Comparison of ENCODE assay signal across 18 cellular contexts in genomic region chr12:123598522-123598921, GRCh38. TPM values are rescaled to one million over a fixed set of nuclear protein-coding genes. Genes with fewer than 3 reads are reported as not detected.
A peak's percentile ranks its signal among the peaks of the same experiment; 100 is the strongest.
DNase-seq lines count a peak whose midpoint lies in the region; ATAC-seq, FAIRE-seq and TF ChIP-seq lines count a peak whose summit lies in the region.
"Had no signal": no experiment of that assay in that cellular context is flagged by ENCODE, and none has a peak within 500 bp of the region (broad histone marks: within the 10 kb centered on the region; RNA-seq: fewer than 3 reads in every experiment).

No MANE protein-coding gene starts in this region.

- POLR2A ChIA-PET in RWPE1 (lab: Yijun Ruan, JAX; ENCODE audit: low non-redundant PET): no interaction called here
- POLR2A ChIA-PET in naive thymus-derived CD8-positive, alpha-beta T cell (lab: Charles Lee): interaction anchor here (0.6 kb wide), 1 partner anchor 626 kb away, joined by 4 read pairs; no protein-coding TSS in a partner anchor

- CTCF ChIA-PET in RWPE1 (lab: Yijun Ruan, JAX): interaction anchor here (0.6 kb wide), 1 partner anchor 272 kb away, joined by 3 read pairs; no protein-coding TSS in a partner anchor

- H3K9me3 ChIP-seq in small intestine (ENCODE audit: control insufficient read depth, low read depth): no peaks in the 10 kb centered on the region
- H3K9me3 ChIP-seq: BLaER1 treated with 17β-estradiol and CSF1 and Interleukin-3, amounts not matched to agents 10 nM and 100 nM had no signal

- DNase-seq in activated CD4-positive, alpha-beta T cell treated with anti-CD3 and anti-CD28 coated beads, Interleukin-2, amount 10 ng/mL, durations not matched to agents 24 days and 14 days: no peak
- DNase-seq in activated CD4-positive, alpha-beta T cell treated with anti-CD3 and anti-CD28 coated beads for 1 hour: no peak
- peak; percentile 44 for DNase-seq in GM12865 (ENCODE audit: low read depth)
- no peak for DNase-seq in RWPE1 (ENCODE audit: low spot score)
- no peak for DNase-seq in memory B cell (ENCODE audit: low spot score in 2 of 2)
- no peak for DNase-seq in naive thymus-derived CD8-positive, alpha-beta T cell
- no peak for DNase-seq in CD1c-positive myeloid dendritic cell (ENCODE audit: extremely low spot score)
- DNase-seq in small intestine: no peak
- DNase-seq: 8988T, HCEC 1CT, NCI-H1048, NCI-H146, NCI-H2081 treated with DMSO at 0.1 percent for 48 hours, NCI-H2227 treated with DMSO at 0.1 percent for 48 hours, NCI-H524 treated with DMSO at 0.1 percent for 48 hours had no signal

- H3K4me3 ChIP-seq in GM12865 (ENCODE audit: low read depth, low read length) (no peak overlapping the region), small intestine (ENCODE audit: low read depth in 1 of 2, low read length in 2 of 2) (no peak overlapping the region)
- H3K4me3 ChIP-seq: BLaER1 treated with 17β-estradiol and CSF1 and Interleukin-3, amounts not matched to agents 10 nM and 100 nM had no signal

- no peak for FAIRE-seq in small intestine (lab: Jason Lieb, UNC)
- FAIRE-seq: GM18507 had no signal

- H3K36me3 Mint-ChIP-seq in activated CD4-positive, alpha-beta T cell treated with anti-CD3 and anti-CD28 coated beads, Interleukin-2, amount 10 ng/mL, durations not matched to agents 24 days and 14 days (ENCODE audit: low read depth): peaks cover 47% of the 10 kb centered on the region
- peaks cover 10% of the 10 kb centered on the region for H3K36me3 Mint-ChIP-seq in memory B cell
- H3K36me3 Mint-ChIP-seq in naive thymus-derived CD8-positive, alpha-beta T cell: peaks cover 0 to 38% (median 0%) of the 10 kb centered on the region in 3 donors

- WGBS in small intestine, 3 donors: 70 to 75% (median 73%) methylated on average over 3 of the region's 3 CpGs

- H3K27ac ChIP-seq in RWPE1 (peak overlapping the region; percentile 20; the same call in 1 of the 2 replicates), small intestine (ENCODE audit: low read depth in 1 of 2, low read length in 1 of 2) (no peak overlapping the region)
- H3K27ac ChIP-seq: BLaER1 treated with 17β-estradiol and CSF1 and Interleukin-3, amounts not matched to agents 10 nM and 100 nM had no signal

- H3K4me1 Mint-ChIP-seq in activated CD4-positive, alpha-beta T cell treated with anti-CD3 and anti-CD28 coated beads, Interleukin-2, amount 10 ng/mL, durations not matched to agents 24 days and 14 days: peaks cover 18% of the 10 kb centered on the region
- peaks cover 14% of the 10 kb centered on the region for H3K4me1 Mint-ChIP-seq in memory B cell
- H3K4me1 Mint-ChIP-seq in naive thymus-derived CD8-positive, alpha-beta T cell: peaks cover 23 to 37% (median 30%) of the 10 kb centered on the region in 4 donors

- no peak for ATAC-seq in memory B cell (ENCODE audit: low read depth)
- ATAC-seq in naive thymus-derived CD8-positive, alpha-beta T cell: no peak
- ATAC-seq: Right ventricle myocardium inferior had no signal

- no peaks in the 10 kb centered on the region for H3K27me3 ChIP-seq in small intestine (ENCODE audit: control insufficient read depth in 2 of 2, insufficient read depth in 2 of 2, low read length in 2 of 2)
- H3K27me3 ChIP-seq: BLaER1 treated with 17β-estradiol and CSF1 and Interleukin-3, amounts not matched to agents 10 nM and 100 nM had no signal

- H3K4me1 ChIP-seq in small intestine (ENCODE audit: control insufficient read depth in 2 of 2, insufficient read depth in 1 of 2, low read depth in 1 of 2, low read length in 1 of 2): peaks cover 0 to 5% of the 10 kb centered on the region in 2 donors

- no peak overlapping the region for H3K4me3 Mint-ChIP-seq in activated CD4-positive, alpha-beta T cell treated with anti-CD3 and anti-CD28 coated beads, Interleukin-2, amount 10 ng/mL, durations not matched to agents 24 days and 14 days
- H3K4me3 Mint-ChIP-seq in memory B cell: no peak overlapping the region
- H3K4me3 Mint-ChIP-seq in naive thymus-derived CD8-positive, alpha-beta T cell: no peak overlapping the region

- H3K27ac Mint-ChIP-seq in activated CD4-positive, alpha-beta T cell treated with anti-CD3 and anti-CD28 coated beads, Interleukin-2, amount 10 ng/mL, durations not matched to agents 24 days and 14 days: peak overlapping the region; percentile 61
- H3K27ac Mint-ChIP-seq in memory B cell: peak overlapping the region; percentile 14
- peak overlapping the region in 2 of 10 donors; percentile 33 to 34 for H3K27ac Mint-ChIP-seq in naive thymus-derived CD8-positive, alpha-beta T cell

- H3K9me3 Mint-ChIP-seq in activated CD4-positive, alpha-beta T cell treated with anti-CD3 and anti-CD28 coated beads, Interleukin-2, amount 10 ng/mL, durations not matched to agents 24 days and 14 days: no peaks in the 10 kb centered on the region
- no peaks in the 10 kb centered on the region for H3K9me3 Mint-ChIP-seq in memory B cell
- H3K9me3 Mint-ChIP-seq in naive thymus-derived CD8-positive, alpha-beta T cell: no peaks in the 10 kb centered on the region

- intact Hi-C loops in activated CD4-positive, alpha-beta T cell treated with anti-CD3 and anti-CD28 coated beads, Interleukin-2, amount 10 ng/mL, durations not matched to agents 24 days and 14 days (cut with micrococcal nuclease): no loop called here

- TF ChIP-seq CTCF in GM12865 (IDR thresholded peaks at IDR 0.05; ENCODE audit: insufficient read depth, low read depth, low read length, missing control alignments): no peak
- no peak for TF ChIP-seq CTCF in RWPE1 (conservative IDR thresholded peaks at IDR 0.05; ENCODE audit: low read depth)

- H3K36me3 ChIP-seq in small intestine (ENCODE audit: control insufficient read depth in 2 of 2, insufficient read depth in 2 of 2, low read length in 2 of 2): peaks cover 3 to 5% of the 10 kb centered on the region in 2 donors

- no peaks in the 10 kb centered on the region for H3K27me3 Mint-ChIP-seq in activated CD4-positive, alpha-beta T cell treated with anti-CD3 and anti-CD28 coated beads, Interleukin-2, amount 10 ng/mL, durations not matched to agents 24 days and 14 days
- H3K27me3 Mint-ChIP-seq in memory B cell: no peaks in the 10 kb centered on the region
- H3K27me3 Mint-ChIP-seq in naive thymus-derived CD8-positive, alpha-beta T cell: no peaks in the 10 kb centered on the region

RNA-seq across cellular contexts. Expression of gene DDX55, which starts 3.4 kb away (rescaled TPM):
- total RNA-seq in activated CD4-positive, alpha-beta T cell treated with anti-CD3 and anti-CD28 coated beads, Interleukin-2, amount 10 ng/mL, durations not matched to agents 24 days and 14 days: 68.2 and 72.0 TPM in 2 replicates
- total RNA-seq in naive thymus-derived CD8-positive, alpha-beta T cell: 10 to 100 TPM; 53.3 to 54.8 TPM
- polyA plus RNA-seq in naive thymus-derived CD8-positive, alpha-beta T cell: 10 to 100 TPM; 15.2 to 24.1 (median 19.1) TPM
- 10 to 100 TPM in 1 of 3 donors, 1 to 10 TPM in 2; 8.3 to 10.9 (median 8.9) TPM for polyA plus RNA-seq in small intestine

RNA-seq across cellular contexts. Expression of gene TMED2, which starts 14.2 kb away (rescaled TPM):
- 174 and 179 TPM in 2 replicates for total RNA-seq in activated CD4-positive, alpha-beta T cell treated with anti-CD3 and anti-CD28 coated beads, Interleukin-2, amount 10 ng/mL, durations not matched to agents 24 days and 14 days
- 10 to 100 TPM; 85.6 to 94.3 TPM for total RNA-seq in naive thymus-derived CD8-positive, alpha-beta T cell
- polyA plus RNA-seq in naive thymus-derived CD8-positive, alpha-beta T cell: 100 to 1,000 TPM; 212 to 349 (median 259) TPM
- 100 to 1,000 TPM in 1 of 3 donors, 10 to 100 TPM in 2; 37.1 to 190 (median 59.2) TPM for polyA plus RNA-seq in small intestine

RNA-seq across cellular contexts. Expression of gene EIF2B1, which starts 35.0 kb away (rescaled TPM):
- 81.5 and 84.8 TPM in 2 replicates for total RNA-seq in activated CD4-positive, alpha-beta T cell treated with anti-CD3 and anti-CD28 coated beads, Interleukin-2, amount 10 ng/mL, durations not matched to agents 24 days and 14 days
- 10 to 100 TPM; 54.3 to 57.3 TPM for total RNA-seq in naive thymus-derived CD8-positive, alpha-beta T cell
- 10 to 100 TPM; 59.9 to 64.5 (median 62.6) TPM for polyA plus RNA-seq in naive thymus-derived CD8-positive, alpha-beta T cell
- 10 to 100 TPM; 28.4 to 32.2 (median 29.6) TPM for polyA plus RNA-seq in small intestine

RNA-seq across cellular contexts. Expression of gene GTF2H3, which starts 35.1 kb away (rescaled TPM):
- total RNA-seq in activated CD4-positive, alpha-beta T cell treated with anti-CD3 and anti-CD28 coated beads, Interleukin-2, amount 10 ng/mL, durations not matched to agents 24 days and 14 days: 66.8 and 69.7 TPM in 2 replicates
- total RNA-seq in naive thymus-derived CD8-positive, alpha-beta T cell: 10 to 100 TPM; 27.5 to 34.6 TPM
- polyA plus RNA-seq in naive thymus-derived CD8-positive, alpha-beta T cell: 10 to 100 TPM; 36.6 to 39.9 (median 38.8) TPM
- 10 to 100 TPM in 1 of 3 donors, 1 to 10 TPM in 2; 6.7 to 18.3 (median 7.3) TPM for polyA plus RNA-seq in small intestine
